In genomic region chr4:169135776-169136175, GRCh38 we compare ENCODE assay signal across 21 cellular contexts.
"Had no signal": no experiment of that assay in that cellular context is flagged by ENCODE, and none has a peak within 500 bp of the region (broad histone marks: within the 10 kb centered on the region; RNA-seq: fewer than 3 reads in every experiment).

No MANE protein-coding gene starts in this region.

- H3K9me3 Mint-ChIP-seq: activated naive CD8-positive, alpha-beta T cell treated with anti-CD3 and anti-CD28 coated beads for 36 hours; dendritic cell treated with granulocyte-macrophage colony-stimulating factor and Interleukin-4, amounts not matched to agents 40 ng/mL and 50 ng/mL, for 4 days; immature natural killer cell; T-helper 1 cell treated with Interleukin-12 subunit alpha and Interleukin-12 subunit beta and Interleukin-4 antibody, amounts not matched to agents 30 μg/mL and 1 μg/mL, for 36 hours had no signal

- DNase-seq: activated CD4-positive, alpha-beta T cell treated with anti-CD3 and anti-CD28 coated beads for 4 hours; activated CD4-positive, alpha-beta T cell treated with anti-CD3 and anti-CD28 coated beads, Interleukin-2, amount 50 U/mL, for 48 hours; activated CD4-positive, CD25-positive, alpha-beta regulatory T cell; activated naive CD4-positive, alpha-beta T cell treated with Interleukin-2 at 50 U/mL for 16 hours; activated naive CD8-positive, alpha-beta T cell treated with anti-CD3 and anti-CD28 coated beads for 36 hours; activated T-cell treated with anti-CD3 and anti-CD28 coated beads, Interleukin-2, amount 50 U/mL, for 48 hours; cerebellar nuclear complex; effector CD4-positive, alpha-beta T cell; erythroblast; glutamatergic neuron; immature natural killer cell; kidney glomerular epithelial cell; mesenchymal stem cell; occipital lobe; retina; spleen; stimulated activated CD4-positive, alpha-beta T cell treated with anti-CD3 and anti-CD28 coated beads, Interleukin-4, amount 100 ng/mL, for 1 hour; stimulated activated naive CD4-positive, alpha-beta T cell had no signal

- H3K27me3 Mint-ChIP-seq: activated naive CD8-positive, alpha-beta T cell treated with anti-CD3 and anti-CD28 coated beads for 36 hours; dendritic cell treated with granulocyte-macrophage colony-stimulating factor and Interleukin-4, amounts not matched to agents 40 ng/mL and 50 ng/mL, for 4 days had no signal

- H3K4me1 Mint-ChIP-seq: activated naive CD8-positive, alpha-beta T cell treated with anti-CD3 and anti-CD28 coated beads for 36 hours; immature natural killer cell had no signal

- H2AFZ ChIP-seq: hepatocyte had no signal

- H3K36me3 Mint-ChIP-seq: activated naive CD8-positive, alpha-beta T cell treated with anti-CD3 and anti-CD28 coated beads for 36 hours; immature natural killer cell had no signal

- H3K9me3 ChIP-seq: spleen had no signal

- H3K4me1 ChIP-seq: spleen had no signal

- H3K27ac ChIP-seq: hepatocyte, spleen had no signal

- H3K4me2 ChIP-seq: hepatocyte had no signal

- H3K4me3 Mint-ChIP-seq: activated naive CD8-positive, alpha-beta T cell treated with anti-CD3 and anti-CD28 coated beads for 36 hours; dendritic cell treated with granulocyte-macrophage colony-stimulating factor and Interleukin-4, amounts not matched to agents 40 ng/mL and 50 ng/mL, for 4 days; immature natural killer cell; T-helper 1 cell treated with Interleukin-12 subunit alpha and Interleukin-12 subunit beta and Interleukin-4 antibody, amounts not matched to agents 30 μg/mL and 1 μg/mL, for 36 hours had no signal

- H3K27ac Mint-ChIP-seq: activated naive CD8-positive, alpha-beta T cell treated with anti-CD3 and anti-CD28 coated beads for 36 hours; dendritic cell treated with granulocyte-macrophage colony-stimulating factor and Interleukin-4, amounts not matched to agents 40 ng/mL and 50 ng/mL, for 4 days; immature natural killer cell; T-helper 1 cell treated with Interleukin-12 subunit alpha and Interleukin-12 subunit beta and Interleukin-4 antibody, amounts not matched to agents 30 μg/mL and 1 μg/mL, for 36 hours had no signal

- H3K4me3 ChIP-seq: hepatocyte, spleen had no signal

- H3K27me3 ChIP-seq: hepatocyte, spleen had no signal
